In genomic region chr19:35247526-35248309, GRCh38 we compare ENCODE assay signal across 9 cellular contexts. TPM values are rescaled to one million over a fixed set of nuclear protein-coding genes. Genes with fewer than 3 reads are reported as not detected.
DNase-seq lines count a peak whose midpoint lies in the region; ATAC-seq, FAIRE-seq and TF ChIP-seq lines count a peak whose summit lies in the region.
"Had no signal": no experiment of that assay in that cellular context is flagged by ENCODE, and none has a peak within 500 bp of the region (broad histone marks: within the 10 kb centered on the region; RNA-seq: fewer than 3 reads in every experiment).

No MANE protein-coding gene starts in this region.

- H3K9me3 ChIP-seq in Panc1 (ENCODE audit: control insufficient read depth, insufficient read depth, low read depth, low read length) (no peaks in the 10 kb centered on the region; the same call in 1 of the 2 replicates), astrocyte (ENCODE audit: insufficient read depth, low read depth, low read length) (no peaks in the 10 kb centered on the region)

- H3K9me3 Mint-ChIP-seq in astrocyte (ENCODE audit: unreplicated experiment): peaks cover 6% of the 10 kb centered on the region

- no peak overlapping the region for H2AFZ ChIP-seq in astrocyte (ENCODE audit: low read depth, low read length)

- no peak overlapping the region for H3K4me2 ChIP-seq in astrocyte (ENCODE audit: low read length)

- TF ChIP-seq CTCF in Panc1 (IDR thresholded peaks at IDR 0.05) (peak; percentile 78; the same call in 1 of the 2 replicates), astrocyte (IDR thresholded peaks at IDR 0.05; ENCODE audit: insufficient read depth, low read depth, low read length) (no peak), kidney epithelial cell (IDR thresholded peaks at IDR 0.05; ENCODE audit: insufficient read depth, low read length, poor library complexity, severe bottlenecking) (peak; percentile 54)

- H3K79me2 ChIP-seq in astrocyte (ENCODE audit: insufficient read depth, low read length): no peaks in the 10 kb centered on the region

- intact Hi-C loops in Panc1 (cut with micrococcal nuclease; ENCODE audit: unreplicated experiment): no loop called here

- peak overlapping the region; percentile 73 to 78 for H3K4me3 ChIP-seq in Panc1 (ENCODE audit: low read depth in 2 of 2, low read length in 2 of 2)
- H3K4me3 ChIP-seq in astrocyte (ENCODE audit: insufficient read depth, low read depth, low read length): no peak overlapping the region
- H3K4me3 ChIP-seq in kidney epithelial cell (ENCODE audit: low read depth, low read length): peak overlapping the region; percentile 89

- peaks cover 24% of the 10 kb centered on the region for H3K27me3 Mint-ChIP-seq in astrocyte (ENCODE audit: low read depth, unreplicated experiment)

- peak overlapping the region; percentile 85 for H3K27ac ChIP-seq in Panc1 (ENCODE audit: low read length)
- no peak overlapping the region for H3K27ac ChIP-seq in astrocyte (ENCODE audit: low read depth, low read length)

- H4K20me1 ChIP-seq in astrocyte (ENCODE audit: insufficient read depth, low read length): no peaks in the 10 kb centered on the region

- in situ Hi-C loops in Panc1 (cut with HindIII; ENCODE audit: low pct_unique_long_range_greater_than_20kb, low sequenced_read_pairs): no loop called here

- peaks cover 2% of the 10 kb centered on the region for H3K36me3 Mint-ChIP-seq in astrocyte (ENCODE audit: low read depth, unreplicated experiment)

- H3K4me1 ChIP-seq in Panc1 (ENCODE audit: control insufficient read depth, insufficient read depth, low read length) (peaks cover 4% of the 10 kb centered on the region; the same call in 1 of the 2 replicates), astrocyte (ENCODE audit: insufficient read depth, low read length) (no peaks in the 10 kb centered on the region)

- FAIRE-seq in astrocyte (lab: Jason Lieb, UNC): no peak
- FAIRE-seq: colon had no signal

- ATAC-seq in GM18907 (IDR thresholded peaks at IDR 0.05; ENCODE audit: unreplicated experiment) (peak; percentile 52), HG03432 (IDR thresholded peaks at IDR 0.05; ENCODE audit: unreplicated experiment) (peak; percentile 47), Panc1 (peak; percentile 85)

- no peak overlapping the region for H3K9ac ChIP-seq in astrocyte (ENCODE audit: low read length)

- POLR2A ChIA-PET in Panc1 (lab: Charles Lee): no interaction called here

- peak overlapping the region; percentile 47 for H3K27ac Mint-ChIP-seq in astrocyte (ENCODE audit: unreplicated experiment)

- peaks cover 2% of the 10 kb centered on the region for H3K4me1 Mint-ChIP-seq in astrocyte (ENCODE audit: low read depth, unreplicated experiment)

- BruUV-seq in Panc1 (replicated peaks; lab: Mats Ljungman, UMichigan): no TSS peak

- CTCF ChIA-PET in Panc1 (lab: Charles Lee): no interaction called here

- H3K36me3 ChIP-seq in Panc1 (ENCODE audit: control insufficient read depth, insufficient read depth, low read length) (no peaks in the 10 kb centered on the region; the same call in 1 of the 2 replicates), astrocyte (ENCODE audit: insufficient read depth, low read length) (no peaks in the 10 kb centered on the region), kidney epithelial cell (ENCODE audit: control insufficient read depth, insufficient read depth, low read length) (no peaks in the 10 kb centered on the region)

- peak; percentile 86 for DNase-seq in 8988T
- DNase-seq in Panc1 (ENCODE audit: low read depth, low spot score): peak; percentile 53
- DNase-seq in astrocyte (ENCODE audit: low read depth): no peak
- peak; percentile 70 for DNase-seq in kidney epithelial cell (ENCODE audit: low read depth)
- DNase-seq in stimulated activated CD4-positive, alpha-beta T cell treated with anti-CD3 and anti-CD28 coated beads, Interleukin-4, amount 100 ng/mL, for 4 hours: peak; percentile 53 to 61
- no peak for DNase-seq in cerebellum (ENCODE audit: low spot score)

- H3K4me3 Mint-ChIP-seq in astrocyte (ENCODE audit: unreplicated experiment): peak overlapping the region; percentile 85

- H3K27me3 ChIP-seq in Panc1 (ENCODE audit: control insufficient read depth, insufficient read depth, low read length): peaks cover 25% of the 10 kb centered on the region
- H3K27me3 ChIP-seq in astrocyte (ENCODE audit: insufficient read depth, low read length): peaks cover 31% of the 10 kb centered on the region
- no peaks in the 10 kb centered on the region for H3K27me3 ChIP-seq in kidney epithelial cell (ENCODE audit: control insufficient read depth, insufficient read depth, low read length)

RNA-seq across cellular contexts. Expression of gene LSR, which starts 1.1 kb away (rescaled TPM):
- total RNA-seq in Panc1 (2021; ENCODE audit: unreplicated experiment) (64.7 TPM), astrocyte (8.4 and 18.1 TPM in 2 replicates), kidney epithelial cell (147 and 247 TPM in 2 replicates), cerebellum (2.6 TPM)
- polyA plus RNA-seq in Panc1 (2012; ENCODE audit: insufficient read length): 124 TPM

RNA-seq across cellular contexts. Expression of gene FAM187B, which starts 19.2 kb away (rescaled TPM):
- total RNA-seq in Panc1 (2021; ENCODE audit: unreplicated experiment): not detected
- not detected for polyA plus RNA-seq in Panc1 (2012; ENCODE audit: insufficient read length)
- total RNA-seq in astrocyte: not detected in 2 replicates
- not detected in 2 replicates for total RNA-seq in kidney epithelial cell
- not detected for total RNA-seq in cerebellum

RNA-seq across cellular contexts. Expression of gene USF2, which starts 21.0 kb away (rescaled TPM):
- total RNA-seq in Panc1 (2021; ENCODE audit: unreplicated experiment) (121 TPM), astrocyte (68.9 and 70.0 TPM in 2 replicates), kidney epithelial cell (95.1 and 96.5 TPM in 2 replicates), cerebellum (39.4 TPM)
- polyA plus RNA-seq in Panc1 (2012; ENCODE audit: insufficient read length): 261 TPM

RNA-seq across cellular contexts. Expression of gene HAMP, which starts 34.6 kb away (rescaled TPM):
- total RNA-seq in Panc1 (2021; ENCODE audit: unreplicated experiment): 0.31 TPM
- not detected for polyA plus RNA-seq in Panc1 (2012; ENCODE audit: insufficient read length)
- total RNA-seq in astrocyte: 0.36 and 0.38 TPM in 2 replicates
- not detected in 2 replicates for total RNA-seq in kidney epithelial cell
- total RNA-seq in cerebellum: not detected

RNA-seq across cellular contexts. Expression of gene MAG, which starts 44.2 kb away (rescaled TPM):
- total RNA-seq in Panc1 (2021; ENCODE audit: unreplicated experiment) (not detected), astrocyte (not detected in 2 replicates), kidney epithelial cell (0.04 TPM in 1 of 2 replicates, not detected in the other), cerebellum (0.91 TPM)
- not detected for polyA plus RNA-seq in Panc1 (2012; ENCODE audit: insufficient read length)

Comparison
In these comparisons a context has a peak if more than half of its experiments do, and no peak if none do; other contexts are left out.
1. DNase-seq: peak in 8988T (single experiment), Panc1 (single experiment), kidney epithelial cell (single experiment) and stimulated activated CD4-positive, alpha-beta T cell treated with anti-CD3 and anti-CD28 coated beads, Interleukin-4, amount 100 ng/mL, for 4 hours (2 of 2); none in astrocyte (single experiment) and cerebellum (single experiment).
2. Peak in every context shown above with its lines, with median percentiles within 50 percentile points of each other: ATAC-seq.